24 cellular contexts compared by ENCODE assay signal in the genomic region with DNA sequence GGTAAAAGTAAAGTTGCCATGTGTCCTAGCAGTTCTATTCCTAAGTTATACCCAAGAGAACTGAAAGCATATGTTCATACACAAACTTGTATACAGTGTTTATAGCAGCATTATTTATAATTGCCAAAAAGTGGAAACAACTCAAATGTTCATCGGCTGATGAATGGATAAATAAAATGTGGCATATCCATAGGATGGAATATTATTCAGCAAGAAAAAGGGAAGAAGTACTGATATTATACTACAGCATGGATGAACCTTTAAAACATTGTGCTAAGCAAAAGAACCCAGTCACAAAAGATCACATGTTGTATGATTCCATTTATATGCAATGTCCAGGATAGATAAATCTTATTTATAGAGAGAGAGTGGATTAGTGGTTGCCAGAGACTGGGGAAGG.
DNase-seq lines count a peak whose midpoint lies in the region; ATAC-seq and TF ChIP-seq lines count a peak whose summit lies in the region.
"Had no signal": no experiment of that assay in that cellular context is flagged by ENCODE, and none has a peak within 500 bp of the region (broad histone marks: within the 10 kb centered on the region; RNA-seq: fewer than 3 reads in every experiment).

No MANE protein-coding gene starts in this region.

- H3K27me3 ChIP-seq in SK-N-SH (ENCODE audit: insufficient read depth): no peaks in the 10 kb centered on the region
- H3K27me3 ChIP-seq: BLaER1 treated with 17β-estradiol and CSF1 and Interleukin-3, amounts not matched to agents 10 nM and 100 nM had no signal

- no peaks in the 10 kb centered on the region for H3K9me2 ChIP-seq in SK-N-SH

- no peaks in the 10 kb centered on the region for H3K27me3 Mint-ChIP-seq in T-helper 17 cell
- H3K27me3 Mint-ChIP-seq: B cell; CD4-positive, alpha-beta T cell had no signal

- no peak for TF ChIP-seq RAD21 in SK-N-SH (IDR thresholded peaks at IDR 0.05; ENCODE audit: low read length)

- H3K27ac Mint-ChIP-seq in T-helper 17 cell: peak overlapping the region; percentile 53
- H3K27ac Mint-ChIP-seq in stimulated activated effector memory CD8-positive, alpha-beta T cell treated with anti-CD3 and anti-CD28 coated beads, Interleukin-12 subunit alpha, Interleukin-12 subunit beta, amount 100 ng/mL, for 72 hours: peak overlapping the region; percentile 41
- H3K27ac Mint-ChIP-seq: B cell; CD4-positive, alpha-beta T cell; CD8-positive, alpha-beta T cell had no signal

- no peak overlapping the region for H3K27ac ChIP-seq in SK-N-SH (ENCODE audit: low read depth in 2 of 2, low read length in 1 of 2)
- H3K27ac ChIP-seq: 22Rv1; A549; BLaER1 treated with 17β-estradiol and CSF1 and Interleukin-3, amounts not matched to agents 10 nM and 100 nM; C4-2B had no signal

- H3K9me3 Mint-ChIP-seq in stimulated activated effector memory CD8-positive, alpha-beta T cell treated with anti-CD3 and anti-CD28 coated beads, Interleukin-12 subunit alpha, Interleukin-12 subunit beta, amount 100 ng/mL, for 72 hours: no peaks in the 10 kb centered on the region
- H3K9me3 Mint-ChIP-seq: CD4-positive, alpha-beta T cell; CD8-positive, alpha-beta T cell had no signal

- H2AFZ ChIP-seq in SK-N-SH (ENCODE audit: low read depth): no peak overlapping the region

- TF ChIP-seq EP300 in SK-N-SH (IDR thresholded peaks at IDR 0.05; ENCODE audit: borderline replicate concordance in 1 of 2, low read depth in 1 of 2, low read length in 1 of 2): no peak

- H3K36me3 Mint-ChIP-seq in T-helper 17 cell (ENCODE audit: low read depth): peaks cover 6% of the 10 kb centered on the region
- H3K36me3 Mint-ChIP-seq in stimulated activated effector memory CD8-positive, alpha-beta T cell treated with anti-CD3 and anti-CD28 coated beads, Interleukin-12 subunit alpha, Interleukin-12 subunit beta, amount 100 ng/mL, for 72 hours: peaks cover 60% of the 10 kb centered on the region

- peaks cover 9 to 26% of the 10 kb centered on the region in 2 experiments for H3K36me3 ChIP-seq in SK-N-SH (replicated peaks in 1 of 2; ENCODE audit: control insufficient read depth in 1 of 2, insufficient read depth in 2 of 2, low read length in 1 of 2)

- CTCF ChIA-PET in SK-N-SH (lab: Yijun Ruan, JAX): no interaction called here

- H3F3A ChIP-seq in SK-N-SH (replicated peaks; ENCODE audit: insufficient read depth): peaks cover 5% of the 10 kb centered on the region

- H3K4me3 ChIP-seq in SK-N-SH (ENCODE audit: low read depth in 2 of 2, low read length in 1 of 2): no peak overlapping the region
- H3K4me3 ChIP-seq: A549; BLaER1 treated with 17β-estradiol and CSF1 and Interleukin-3, amounts not matched to agents 10 nM and 100 nM; GM12878 had no signal

- H3K9me3 ChIP-seq in SK-N-SH (peaks cover 9% of the 10 kb centered on the region; the same call in 1 of the 2 replicates), T-helper 17 cell (ENCODE audit: control insufficient read depth, low read length, poor library complexity, severe bottlenecking) (no peaks in the 10 kb centered on the region)
- H3K9me3 ChIP-seq: Caco-2 had no signal

- ATAC-seq in SK-N-SH treated with all-trans-retinoic acid at 6 μM for 48 hours: no peak
- ATAC-seq in T-helper 17 cell: no peak
- no peak for ATAC-seq in stimulated activated effector memory CD8-positive, alpha-beta T cell treated with anti-CD3 and anti-CD28 coated beads, Interleukin-12 subunit alpha, Interleukin-12 subunit beta, amount 100 ng/mL, for 72 hours
- ATAC-seq in left ventricle myocardium superior: no peak
- no peak for ATAC-seq in HG02610 (IDR thresholded peaks at IDR 0.05; ENCODE audit: unreplicated experiment)
- ATAC-seq: A549; CD8-positive, alpha-beta T cell; GM12878 had no signal

- 98% methylated on average over 1 of the region's 1 CpG for WGBS in SK-N-SH (ENCODE audit: low lambda C conversion rate)

- TF ChIP-seq CTCF in SK-N-SH (IDR thresholded peaks at IDR 0.05): no peak

- H3K4me2 ChIP-seq in SK-N-SH: no peak overlapping the region
- H3K4me2 ChIP-seq: A549; BLaER1 treated with 17β-estradiol and CSF1 and Interleukin-3, amounts not matched to agents 10 nM and 100 nM had no signal

- intact Hi-C loops in left ventricle myocardium superior (cut with micrococcal nuclease): no loop called here

- no peaks in the 10 kb centered on the region for H3K79me2 ChIP-seq in SK-N-SH (ENCODE audit: insufficient read depth)

- no peak overlapping the region for H3K9ac ChIP-seq in SK-N-SH
- H3K9ac ChIP-seq: BLaER1 treated with 17β-estradiol and CSF1 and Interleukin-3, amounts not matched to agents 10 nM and 100 nM had no signal

- H3K4me1 ChIP-seq in SK-N-SH (ENCODE audit: control insufficient read depth in 1 of 2, insufficient read depth in 2 of 2, low read depth in 1 of 2, low read length in 1 of 2): no peaks in the 10 kb centered on the region
- H3K4me1 ChIP-seq: A549; BLaER1 treated with 17β-estradiol and CSF1 and Interleukin-3, amounts not matched to agents 10 nM and 100 nM; Caco-2 had no signal

- no peaks in the 10 kb centered on the region for H4K20me1 ChIP-seq in SK-N-SH (ENCODE audit: insufficient read depth)
- H4K20me1 ChIP-seq: BLaER1 treated with 17β-estradiol and CSF1 and Interleukin-3, amounts not matched to agents 10 nM and 100 nM had no signal

- H3K4me1 Mint-ChIP-seq in T-helper 17 cell: peaks cover 13% of the 10 kb centered on the region
- peaks cover 6% of the 10 kb centered on the region for H3K4me1 Mint-ChIP-seq in stimulated activated effector memory CD8-positive, alpha-beta T cell treated with anti-CD3 and anti-CD28 coated beads, Interleukin-12 subunit alpha, Interleukin-12 subunit beta, amount 100 ng/mL, for 72 hours
- H3K4me1 Mint-ChIP-seq: B cell had no signal

- POLR2A ChIA-PET in SK-N-SH (lab: Yijun Ruan, JAX): no interaction called here

- DNase-seq in SK-N-SH (no peak), T-helper 17 cell (no peak), left ventricle myocardium superior (no peak)
- no peak for DNase-seq in stimulated activated effector memory CD8-positive, alpha-beta T cell treated with anti-CD3 and anti-CD28 coated beads, Interleukin-12 subunit alpha, Interleukin-12 subunit beta, amount 100 ng/mL, for 72 hours (ENCODE audit: low spot score in 2 of 2)
- DNase-seq: AML-193; Caco-2; Calu3; CD4-positive, alpha-beta T cell; CD8-positive, alpha-beta T cell; DMS 273 treated with DMSO at 0.1 percent for 48 hours; DMS153; DMS53; DMS79; DND-41; EL; GDM1 had no signal

- H3K4me3 Mint-ChIP-seq in T-helper 17 cell: no peak overlapping the region
- H3K4me3 Mint-ChIP-seq in stimulated activated effector memory CD8-positive, alpha-beta T cell treated with anti-CD3 and anti-CD28 coated beads, Interleukin-12 subunit alpha, Interleukin-12 subunit beta, amount 100 ng/mL, for 72 hours: no peak overlapping the region
- H3K4me3 Mint-ChIP-seq: B cell; CD4-positive, alpha-beta T cell; CD8-positive, alpha-beta T cell had no signal

TF ChIP-seq in SK-N-SH treated with all-trans-retinoic acid at 6 μM for 48 hours, 23 proteins besides CTCF, POLR2A, EP300 and RAD21:
- TF ChIP-seq, protein P1, sequence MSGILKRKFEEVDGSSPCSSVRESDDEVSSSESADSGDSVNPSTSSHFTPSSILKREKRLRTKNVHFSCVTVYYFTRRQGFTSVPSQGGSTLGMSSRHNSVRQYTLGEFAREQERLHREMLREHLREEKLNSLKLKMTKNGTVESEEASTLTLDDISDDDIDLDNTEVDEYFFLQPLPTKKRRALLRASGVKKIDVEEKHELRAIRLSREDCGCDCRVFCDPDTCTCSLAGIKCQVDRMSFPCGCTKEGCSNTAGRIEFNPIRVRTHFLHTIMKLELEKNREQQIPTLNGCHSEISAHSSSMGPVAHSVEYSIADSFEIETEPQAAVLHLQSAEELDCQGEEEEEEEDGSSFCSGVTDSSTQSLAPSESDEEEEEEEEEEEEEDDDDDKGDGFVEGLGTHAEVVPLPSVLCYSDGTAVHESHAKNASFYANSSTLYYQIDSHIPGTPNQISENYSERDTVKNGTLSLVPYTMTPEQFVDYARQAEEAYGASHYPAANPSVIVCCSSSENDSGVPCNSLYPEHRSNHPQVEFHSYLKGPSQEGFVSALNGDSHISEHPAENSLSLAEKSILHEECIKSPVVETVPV (CRISPR knock-in tag; IDR thresholded peaks at IDR 0.05): no peak
- TF ChIP-seq ZNF8 (CRISPR knock-in tag; IDR thresholded peaks at IDR 0.05): peak; percentile 74

TF ChIP-seq in SK-N-SH, 30 proteins besides CTCF, POLR2A, EP300 and RAD21 (continues in another document):
- TF ChIP-seq RFX5 (IDR thresholded peaks at IDR 0.05; ENCODE audit: low read length): no peak
- no peak for TF ChIP-seq RXRA (IDR thresholded peaks at IDR 0.05; ENCODE audit: borderline replicate concordance, low read depth)
- TF ChIP-seq SMC3 (IDR thresholded peaks at IDR 0.05; ENCODE audit: low read depth, low read length): no peak
- TF ChIP-seq TCF12 (IDR thresholded peaks at IDR 0.05): no peak
- no peak for TF ChIP-seq CHD2 (IDR thresholded peaks at IDR 0.05; ENCODE audit: low read length, partially characterized antibody)
- TF ChIP-seq MEF2A (IDR thresholded peaks at IDR 0.05; ENCODE audit: borderline replicate concordance, low read depth): no peak
- TF ChIP-seq ELF1 (IDR thresholded peaks at IDR 0.05): no peak
- TF ChIP-seq, protein P2, sequence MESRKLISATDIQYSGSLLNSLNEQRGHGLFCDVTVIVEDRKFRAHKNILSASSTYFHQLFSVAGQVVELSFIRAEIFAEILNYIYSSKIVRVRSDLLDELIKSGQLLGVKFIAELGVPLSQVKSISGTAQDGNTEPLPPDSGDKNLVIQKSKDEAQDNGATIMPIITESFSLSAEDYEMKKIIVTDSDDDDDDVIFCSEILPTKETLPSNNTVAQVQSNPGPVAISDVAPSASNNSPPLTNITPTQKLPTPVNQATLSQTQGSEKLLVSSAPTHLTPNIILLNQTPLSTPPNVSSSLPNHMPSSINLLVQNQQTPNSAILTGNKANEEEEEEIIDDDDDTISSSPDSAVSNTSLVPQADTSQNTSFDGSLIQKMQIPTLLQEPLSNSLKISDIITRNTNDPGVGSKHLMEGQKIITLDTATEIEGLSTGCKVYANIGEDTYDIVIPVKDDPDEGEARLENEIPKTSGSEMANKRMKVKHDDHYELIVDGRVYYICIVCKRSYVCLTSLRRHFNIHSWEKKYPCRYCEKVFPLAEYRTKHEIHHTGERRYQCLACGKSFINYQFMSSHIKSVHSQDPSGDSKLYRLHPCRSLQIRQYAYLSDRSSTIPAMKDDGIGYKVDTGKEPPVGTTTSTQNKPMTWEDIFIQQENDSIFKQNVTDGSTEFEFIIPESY (IDR thresholded peaks at IDR 0.05; ENCODE audit: borderline replicate concordance, low read depth): no peak
- no peak for TF ChIP-seq POLR2AphosphoS5 (IDR thresholded peaks at IDR 0.05; ENCODE audit: low read depth, low read length)
